In genomic region chr11:74377689-74378088, GRCh38 we compare ENCODE assay signal across 29 cellular contexts.
"Had no signal": no experiment of that assay in that cellular context is flagged by ENCODE, and none has a peak within 500 bp of the region (broad histone marks: within the 10 kb centered on the region; RNA-seq: fewer than 3 reads in every experiment).

No MANE protein-coding gene starts in this region.

- H3K36me3 ChIP-seq: adrenal gland, breast epithelium, MG63, Peyer's patch, SJSA1 had no signal

- H3K27ac ChIP-seq: adrenal gland, body of pancreas, breast epithelium, Peyer's patch, SJSA1 had no signal

- H3K4me3 ChIP-seq: adrenal gland, body of pancreas, breast epithelium, MG63, Peyer's patch, SJSA1 had no signal

- H3K27me3 ChIP-seq: adrenal gland, body of pancreas, breast epithelium, MG63, Peyer's patch, SJSA1 had no signal

- H3K4me1 ChIP-seq: adrenal gland, body of pancreas, breast epithelium, Peyer's patch, SJSA1 had no signal

- DNase-seq: activated CD4-positive, alpha-beta T cell treated with anti-CD3 and anti-CD28 coated beads for 36 hours; activated CD4-positive, alpha-beta T cell treated with anti-CD3 and anti-CD28 coated beads, Interleukin-2, amount 10 ng/mL, durations not matched to agents 7 days and 5 days; activated CD4-positive, alpha-beta T cell treated with anti-CD3 and anti-CD28 coated beads, Interleukin-2, amount 50 U/mL, for 48 hours; activated CD8-positive, alpha-beta T cell treated with anti-CD3 and anti-CD28 coated beads, Interleukin-2, amount 10 ng/mL, durations not matched to agents 7 days and 5 days; activated gamma-delta T cell treated with Interleukin-2 at 50 U/mL for 16 hours; activated naive CD4-positive, alpha-beta T cell treated with anti-CD3 and anti-CD28 coated beads for 36 hours; activated T-cell treated with anti-CD3 and anti-CD28 coated beads, Interleukin-2, amount 50 U/mL, for 24 hours; adrenal gland; body of pancreas; Karpas-422; KBM-7; MG63; NCI-H1694; NCI-H1930; NCI-H2081 treated with DMSO at 0.1 percent for 48 hours; NCI-H226; NCI-H446 treated with DMSO at 0.1 percent for 48 hours; NCI-H524; NCI-H774; PC-3; Peyer's patch; RPMI8226; SHP77 treated with DMSO at 0.1 percent for 48 hours; SK-N-SH had no signal

- H3K9me3 ChIP-seq: adrenal gland, body of pancreas, breast epithelium, MG63, Peyer's patch, SJSA1, SK-N-SH had no signal

- ATAC-seq: activated CD4-positive, alpha-beta T cell treated with anti-CD3 and anti-CD28 coated beads for 36 hours; activated CD4-positive, CD25-positive, alpha-beta regulatory T cell treated with anti-CD3 and anti-CD28 coated beads, Interleukin-2, amount 50 U/mL, for 24 hours; activated CD8-positive, alpha-beta T cell treated with anti-CD3 and anti-CD28 coated beads, Interleukin-2, amount 10 ng/mL, durations not matched to agents 7 days and 5 days; activated naive CD4-positive, alpha-beta T cell treated with anti-CD3 and anti-CD28 coated beads, Interleukin-2, amount 50 U/mL, for 72 hours; body of pancreas; PC-3; WTC11 had no signal
